8 cellular contexts compared by ENCODE assay signal in genomic region chr6:31862344-31863235, GRCh38. TPM values are rescaled to one million over a fixed set of nuclear protein-coding genes. Genes with fewer than 3 reads are reported as not detected.
DNase-seq lines count a peak whose midpoint lies in the region; FAIRE-seq and TF ChIP-seq lines count a peak whose summit lies in the region.

Gene NEU1 (minus strand): TSS chr6:31862821. CDS start chr6:31862776, 45 bp downstream.

- no peaks in the 10 kb centered on the region for H3K27me3 ChIP-seq in neuronal stem cell (ENCODE audit: control insufficient read depth in 3 of 3, insufficient read depth in 3 of 3, low read depth in 1 of 3, low read length in 3 of 3)

- peak within 1 kb of the TSS; percentile 77 for H3K9ac ChIP-seq in SK-N-MC (ENCODE audit: insufficient read length)
- peak within 1 kb of the TSS; percentile 89 for H3K9ac ChIP-seq in neuronal stem cell (ENCODE audit: low read depth, low read length, poor library complexity)

- no peak within 1 kb of the TSS for H4K91ac ChIP-seq in neuronal stem cell (ENCODE audit: low read depth, low read length, poor library complexity)

- H3K27ac ChIP-seq in SK-N-MC, result peak within 1 kb of the TSS; percentile 95
- H3K27ac ChIP-seq in neuronal stem cell (replicated peaks; ENCODE audit: low read length), result peak within 1 kb of the TSS; percentile 76

- TF ChIP-seq CTCF in HFFc6 (IDR thresholded peaks at IDR 0.05) (no peak), NB4 (IDR thresholded peaks at IDR 0.05; ENCODE audit: low read depth, low read length) (no peak), subcutaneous adipose tissue (IDR thresholded peaks at IDR 0.05; ENCODE audit: low read depth) (no peak)

- H3K4me3 ChIP-seq in NB4 (ENCODE audit: low read depth, low read length), result peak within 1 kb of the TSS; percentile 85
- H3K4me3 ChIP-seq in SK-N-MC, result peak within 1 kb of the TSS; percentile 84
- peak within 1 kb of the TSS; percentile 79 to 84 for H3K4me3 ChIP-seq in neuronal stem cell (ENCODE audit: low read length in 2 of 2)

- peak; percentile 99 for FAIRE-seq in frontal cortex (lab: Jason Lieb, UNC)

- peaks cover 25% of the 10 kb centered on the region for H3K4me1 Mint-ChIP-seq in HFFc6 (ENCODE audit: low read depth)
- peaks cover 28% of the 10 kb centered on the region for H3K4me1 Mint-ChIP-seq in activated naive CD4-positive, alpha-beta T cell treated with anti-CD3 and anti-CD28 coated beads, Interleukin-2, amount 10 ng/mL, durations not matched to agents 7 days and 5 days

- H3K27me3 Mint-ChIP-seq in HFFc6 (ENCODE audit: insufficient read depth), result peaks cover 3% of the 10 kb centered on the region
- peaks cover 12% of the 10 kb centered on the region for H3K27me3 Mint-ChIP-seq in activated naive CD4-positive, alpha-beta T cell treated with anti-CD3 and anti-CD28 coated beads, Interleukin-2, amount 10 ng/mL, durations not matched to agents 7 days and 5 days

- peak within 1 kb of the TSS; percentile 63 for H3K14ac ChIP-seq in neuronal stem cell (ENCODE audit: low read length)

- H2AFZ ChIP-seq in neuronal stem cell (ENCODE audit: low read length), result peak within 1 kb of the TSS; percentile 82

- peak within 1 kb of the TSS; percentile 85 for H2BK5ac ChIP-seq in neuronal stem cell (ENCODE audit: low read length)

- peak within 1 kb of the TSS; percentile 98 for H3K4me3 Mint-ChIP-seq in HFFc6
- peak within 1 kb of the TSS; percentile 88 for H3K4me3 Mint-ChIP-seq in activated naive CD4-positive, alpha-beta T cell treated with anti-CD3 and anti-CD28 coated beads, Interleukin-2, amount 10 ng/mL, durations not matched to agents 7 days and 5 days

- no peak within 1 kb of the TSS for H3K4ac ChIP-seq in neuronal stem cell (ENCODE audit: low read length)

- H2AK5ac ChIP-seq in neuronal stem cell (ENCODE audit: low read depth, low read length), result peak within 1 kb of the TSS; percentile 58

- DNase-seq in GM04503 (ENCODE audit: low read depth), result peak; percentile 99
- DNase-seq in HFFc6, result peak; percentile 100
- peak; percentile 100 for DNase-seq in NB4 (ENCODE audit: low read depth)
- DNase-seq in SK-N-MC (ENCODE audit: low read depth, low spot score), result peak; percentile 100
- DNase-seq in activated naive CD4-positive, alpha-beta T cell treated with anti-CD3 and anti-CD28 coated beads, Interleukin-2, amount 10 ng/mL, durations not matched to agents 7 days and 5 days, result peak; percentile 100
- DNase-seq in frontal cortex (ENCODE audit: low spot score in 2 of 2), result peak; percentile 98 to 99
- peak; percentile 100 for DNase-seq in neuronal stem cell (ENCODE audit: low spot score)

- peak within 1 kb of the TSS; percentile 100 for H3K4me2 ChIP-seq in neuronal stem cell (ENCODE audit: insufficient read depth, low read length, poor library complexity, severe bottlenecking)

- H3K36me3 ChIP-seq in SK-N-MC (ENCODE audit: insufficient read depth, low read length) (peaks cover 9% of the 10 kb centered on the region; the same call in 1 of the 2 replicates), neuronal stem cell (replicated peaks in 1 of 2; ENCODE audit: control insufficient read depth in 2 of 2, insufficient read depth in 2 of 2, low read length in 2 of 2) (peaks cover 15 to 34% of the 10 kb centered on the region in 2 donors)

- no peaks in the 10 kb centered on the region for H3K9me3 Mint-ChIP-seq in HFFc6
- H3K9me3 Mint-ChIP-seq in activated naive CD4-positive, alpha-beta T cell treated with anti-CD3 and anti-CD28 coated beads, Interleukin-2, amount 10 ng/mL, durations not matched to agents 7 days and 5 days, result no peaks in the 10 kb centered on the region

- H3K9me3 ChIP-seq in SK-N-MC (ENCODE audit: low read depth, low read length), result no peaks in the 10 kb centered on the region
- H3K9me3 ChIP-seq in neuronal stem cell (replicated peaks in 1 of 2; ENCODE audit: control insufficient read depth in 2 of 2, insufficient read depth in 1 of 2, low read depth in 1 of 2, low read length in 2 of 2), result peaks cover 0 to 2% of the 10 kb centered on the region in 2 donors

- WGBS in neuronal stem cell (ENCODE audit: extremely low coverage in 2 of 2, insufficient read length in 2 of 2, insufficient replicate concordance in 1 of 2), 2 donors, result no CpG with 5 or more reads among the region's 64 CpGs

- H3K79me1 ChIP-seq in neuronal stem cell (ENCODE audit: low read depth, low read length), result no peaks in the 10 kb centered on the region

- H4K8ac ChIP-seq in neuronal stem cell (ENCODE audit: low read depth, low read length), result no peak within 1 kb of the TSS

- CTCF ChIA-PET in activated naive CD4-positive, alpha-beta T cell treated with anti-CD3 and anti-CD28 coated beads, Interleukin-2, amount 10 ng/mL, durations not matched to agents 7 days and 5 days (lab: Charles Lee), result interaction anchor here (0.6 to 1.6 kb wide), 12 partner anchors 10 to 320 kb away, joined by 3 to 5 read pairs (median 4); partner anchors contain the start of gene EHMT2

- peak; percentile 78 for TF ChIP-seq POLR2A in NB4 (IDR thresholded peaks at IDR 0.05; ENCODE audit: extremely low read depth, insufficient read length)

- peaks cover 13 to 24% of the 10 kb centered on the region in 2 donors for H3K4me1 ChIP-seq in neuronal stem cell (ENCODE audit: control insufficient read depth in 2 of 2, insufficient read depth in 1 of 2, low read depth in 1 of 2, low read length in 2 of 2)

- H3K23ac ChIP-seq in neuronal stem cell (ENCODE audit: low read depth, low read length, poor library complexity), result peak within 1 kb of the TSS; percentile 97

- H3K18ac ChIP-seq in neuronal stem cell (ENCODE audit: low read length), result peak within 1 kb of the TSS; percentile 78

- no peak within 1 kb of the TSS for H2BK12ac ChIP-seq in neuronal stem cell (ENCODE audit: low read length)

- no peaks in the 10 kb centered on the region for H3K36me3 Mint-ChIP-seq in HFFc6 (ENCODE audit: low read depth)
- H3K36me3 Mint-ChIP-seq in activated naive CD4-positive, alpha-beta T cell treated with anti-CD3 and anti-CD28 coated beads, Interleukin-2, amount 10 ng/mL, durations not matched to agents 7 days and 5 days, result peaks cover 12% of the 10 kb centered on the region

- H2BK120ac ChIP-seq in neuronal stem cell (ENCODE audit: low read depth, low read length), result peak within 1 kb of the TSS; percentile 5

- H3K27ac Mint-ChIP-seq in HFFc6, result peak within 1 kb of the TSS; percentile 85
- peak within 1 kb of the TSS; percentile 87 for H3K27ac Mint-ChIP-seq in activated naive CD4-positive, alpha-beta T cell treated with anti-CD3 and anti-CD28 coated beads, Interleukin-2, amount 10 ng/mL, durations not matched to agents 7 days and 5 days

- H2BK15ac ChIP-seq in neuronal stem cell (ENCODE audit: low read length), result peak within 1 kb of the TSS; percentile 45

RNA-seq across cellular contexts. Expression of gene NEU1, which starts in this region (rescaled TPM):
- total RNA-seq in HFFc6 (2021; fragmentation: NEBNext Ultra II Directional; extraction: Animal tissue kit (Norgen Biotek cat#: 25700)), result 10 to 100 TPM; 35.8 to 48.6 (median 40.9) TPM
- total RNA-seq in frontal cortex, result 19.6 TPM
- polyA plus RNA-seq in neuronal stem cell (2013, experiment 1 of 2), result 34.6 TPM
- polyA plus RNA-seq in neuronal stem cell (2013, experiment 2 of 2), result 36.0 TPM
- total RNA-seq in subcutaneous adipose tissue, result 10 to 100 TPM; 24.9 to 46.6 (median 40.2) TPM

Comparison
In these comparisons a context has a peak if more than half of its experiments do, and no peak if none do; other contexts are left out.
1. Peak in every context shown above with its lines: DNase-seq, H3K4me3 ChIP-seq and H3K27ac ChIP-seq.